In the genomic region with DNA sequence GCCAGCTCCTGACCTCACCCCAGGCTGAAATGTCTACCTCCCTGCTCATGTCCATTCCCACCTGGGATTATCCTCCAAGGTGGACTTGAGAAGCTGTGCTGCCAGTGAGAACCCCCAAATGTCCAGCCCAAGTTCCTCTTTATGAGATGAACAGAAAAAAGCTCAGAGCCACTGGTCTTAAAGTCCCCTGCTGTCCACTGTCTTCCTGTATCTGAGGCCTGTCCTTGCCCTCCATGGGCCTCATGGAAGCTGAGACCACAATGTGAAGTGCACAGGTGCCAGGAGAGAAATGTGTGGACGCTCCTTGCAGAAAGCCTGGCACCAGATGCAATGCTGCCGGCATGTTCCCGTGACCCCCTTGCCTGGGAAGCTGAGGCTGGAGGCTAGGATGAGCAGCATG, we compare ENCODE assay signal across 1 cellular context.
TF ChIP-seq lines count a peak whose summit lies in the region.

No MANE protein-coding gene starts in this region.

TF ChIP-seq in H1, 55 proteins besides CTCF, POLR2A, EP300 and RAD21:
- TF ChIP-seq SUZ12 (IDR thresholded peaks at IDR 0.05; ENCODE audit: low read length) = no peak
- TF ChIP-seq JUN (IDR thresholded peaks at IDR 0.05; ENCODE audit: low read depth, low read length) = no peak
- TF ChIP-seq PHF8 (conservative IDR thresholded peaks at IDR 0.05; ENCODE audit: low read depth, low read length) = no peak
- TF ChIP-seq CTBP2 (IDR thresholded peaks at IDR 0.05; ENCODE audit: borderline replicate concordance, insufficient read depth, insufficient read length, low read length) = no peak
- no peak for TF ChIP-seq NRF1 (IDR thresholded peaks at IDR 0.05; ENCODE audit: low read depth, low read length)
- TF ChIP-seq TCF12 (IDR thresholded peaks at IDR 0.05; ENCODE audit: low read depth, low read length) = no peak
- no peak for TF ChIP-seq TBP (IDR thresholded peaks at IDR 0.05; ENCODE audit: low read depth, low read length)
- TF ChIP-seq, protein P1, sequence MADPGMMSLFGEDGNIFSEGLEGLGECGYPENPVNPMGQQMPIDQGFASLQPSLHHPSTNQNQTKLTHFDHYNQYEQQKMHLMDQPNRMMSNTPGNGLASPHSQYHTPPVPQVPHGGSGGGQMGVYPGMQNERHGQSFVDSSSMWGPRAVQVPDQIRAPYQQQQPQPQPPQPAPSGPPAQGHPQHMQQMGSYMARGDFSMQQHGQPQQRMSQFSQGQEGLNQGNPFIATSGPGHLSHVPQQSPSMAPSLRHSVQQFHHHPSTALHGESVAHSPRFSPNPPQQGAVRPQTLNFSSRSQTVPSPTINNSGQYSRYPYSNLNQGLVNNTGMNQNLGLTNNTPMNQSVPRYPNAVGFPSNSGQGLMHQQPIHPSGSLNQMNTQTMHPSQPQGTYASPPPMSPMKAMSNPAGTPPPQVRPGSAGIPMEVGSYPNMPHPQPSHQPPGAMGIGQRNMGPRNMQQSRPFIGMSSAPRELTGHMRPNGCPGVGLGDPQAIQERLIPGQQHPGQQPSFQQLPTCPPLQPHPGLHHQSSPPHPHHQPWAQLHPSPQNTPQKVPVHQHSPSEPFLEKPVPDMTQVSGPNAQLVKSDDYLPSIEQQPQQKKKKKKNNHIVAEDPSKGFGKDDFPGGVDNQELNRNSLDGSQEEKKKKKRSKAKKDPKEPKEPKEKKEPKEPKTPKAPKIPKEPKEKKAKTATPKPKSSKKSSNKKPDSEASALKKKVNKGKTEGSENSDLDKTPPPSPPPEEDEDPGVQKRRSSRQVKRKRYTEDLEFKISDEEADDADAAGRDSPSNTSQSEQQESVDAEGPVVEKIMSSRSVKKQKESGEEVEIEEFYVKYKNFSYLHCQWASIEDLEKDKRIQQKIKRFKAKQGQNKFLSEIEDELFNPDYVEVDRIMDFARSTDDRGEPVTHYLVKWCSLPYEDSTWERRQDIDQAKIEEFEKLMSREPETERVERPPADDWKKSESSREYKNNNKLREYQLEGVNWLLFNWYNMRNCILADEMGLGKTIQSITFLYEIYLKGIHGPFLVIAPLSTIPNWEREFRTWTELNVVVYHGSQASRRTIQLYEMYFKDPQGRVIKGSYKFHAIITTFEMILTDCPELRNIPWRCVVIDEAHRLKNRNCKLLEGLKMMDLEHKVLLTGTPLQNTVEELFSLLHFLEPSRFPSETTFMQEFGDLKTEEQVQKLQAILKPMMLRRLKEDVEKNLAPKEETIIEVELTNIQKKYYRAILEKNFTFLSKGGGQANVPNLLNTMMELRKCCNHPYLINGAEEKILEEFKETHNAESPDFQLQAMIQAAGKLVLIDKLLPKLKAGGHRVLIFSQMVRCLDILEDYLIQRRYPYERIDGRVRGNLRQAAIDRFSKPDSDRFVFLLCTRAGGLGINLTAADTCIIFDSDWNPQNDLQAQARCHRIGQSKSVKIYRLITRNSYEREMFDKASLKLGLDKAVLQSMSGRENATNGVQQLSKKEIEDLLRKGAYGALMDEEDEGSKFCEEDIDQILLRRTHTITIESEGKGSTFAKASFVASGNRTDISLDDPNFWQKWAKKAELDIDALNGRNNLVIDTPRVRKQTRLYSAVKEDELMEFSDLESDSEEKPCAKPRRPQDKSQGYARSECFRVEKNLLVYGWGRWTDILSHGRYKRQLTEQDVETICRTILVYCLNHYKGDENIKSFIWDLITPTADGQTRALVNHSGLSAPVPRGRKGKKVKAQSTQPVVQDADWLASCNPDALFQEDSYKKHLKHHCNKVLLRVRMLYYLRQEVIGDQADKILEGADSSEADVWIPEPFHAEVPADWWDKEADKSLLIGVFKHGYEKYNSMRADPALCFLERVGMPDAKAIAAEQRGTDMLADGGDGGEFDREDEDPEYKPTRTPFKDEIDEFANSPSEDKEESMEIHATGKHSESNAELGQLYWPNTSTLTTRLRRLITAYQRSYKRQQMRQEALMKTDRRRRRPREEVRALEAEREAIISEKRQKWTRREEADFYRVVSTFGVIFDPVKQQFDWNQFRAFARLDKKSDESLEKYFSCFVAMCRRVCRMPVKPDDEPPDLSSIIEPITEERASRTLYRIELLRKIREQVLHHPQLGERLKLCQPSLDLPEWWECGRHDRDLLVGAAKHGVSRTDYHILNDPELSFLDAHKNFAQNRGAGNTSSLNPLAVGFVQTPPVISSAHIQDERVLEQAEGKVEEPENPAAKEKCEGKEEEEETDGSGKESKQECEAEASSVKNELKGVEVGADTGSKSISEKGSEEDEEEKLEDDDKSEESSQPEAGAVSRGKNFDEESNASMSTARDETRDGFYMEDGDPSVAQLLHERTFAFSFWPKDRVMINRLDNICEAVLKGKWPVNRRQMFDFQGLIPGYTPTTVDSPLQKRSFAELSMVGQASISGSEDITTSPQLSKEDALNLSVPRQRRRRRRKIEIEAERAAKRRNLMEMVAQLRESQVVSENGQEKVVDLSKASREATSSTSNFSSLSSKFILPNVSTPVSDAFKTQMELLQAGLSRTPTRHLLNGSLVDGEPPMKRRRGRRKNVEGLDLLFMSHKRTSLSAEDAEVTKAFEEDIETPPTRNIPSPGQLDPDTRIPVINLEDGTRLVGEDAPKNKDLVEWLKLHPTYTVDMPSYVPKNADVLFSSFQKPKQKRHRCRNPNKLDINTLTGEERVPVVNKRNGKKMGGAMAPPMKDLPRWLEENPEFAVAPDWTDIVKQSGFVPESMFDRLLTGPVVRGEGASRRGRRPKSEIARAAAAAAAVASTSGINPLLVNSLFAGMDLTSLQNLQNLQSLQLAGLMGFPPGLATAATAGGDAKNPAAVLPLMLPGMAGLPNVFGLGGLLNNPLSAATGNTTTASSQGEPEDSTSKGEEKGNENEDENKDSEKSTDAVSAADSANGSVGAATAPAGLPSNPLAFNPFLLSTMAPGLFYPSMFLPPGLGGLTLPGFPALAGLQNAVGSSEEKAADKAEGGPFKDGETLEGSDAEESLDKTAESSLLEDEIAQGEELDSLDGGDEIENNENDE (IDR thresholded peaks at IDR 0.05; ENCODE audit: insufficient replicate concordance, low read length) = no peak
- no peak for TF ChIP-seq SRF (IDR thresholded peaks at IDR 0.05; ENCODE audit: low read depth, low read length)
- no peak for TF ChIP-seq RNF2 (IDR thresholded peaks at IDR 0.05; ENCODE audit: borderline replicate concordance, low read depth, low read length, missing control alignments, poor library complexity, severe bottlenecking)
- no peak for TF ChIP-seq TAF1 (IDR thresholded peaks at IDR 0.05; ENCODE audit: low read depth, low read length)
- TF ChIP-seq CEBPB (IDR thresholded peaks at IDR 0.05; ENCODE audit: low read depth, low read length) = no peak
- no peak for TF ChIP-seq GTF2F1 (IDR thresholded peaks at IDR 0.05; ENCODE audit: borderline replicate concordance, low read depth, low read length)
- no peak for TF ChIP-seq HDAC6 (IDR thresholded peaks at IDR 0.05; ENCODE audit: low read depth, low read length)
- TF ChIP-seq FOSL1 (IDR thresholded peaks at IDR 0.05; ENCODE audit: insufficient read depth, low read depth, low read length) = no peak
- TF ChIP-seq CBX5 (IDR thresholded peaks at IDR 0.05; ENCODE audit: low read depth, low read length) = no peak
- TF ChIP-seq SP4 (IDR thresholded peaks at IDR 0.05; ENCODE audit: low read length) = no peak
- no peak for TF ChIP-seq BACH1 (IDR thresholded peaks at IDR 0.05; ENCODE audit: low read length)
- TF ChIP-seq SIX5 (IDR thresholded peaks at IDR 0.05; ENCODE audit: low read depth, low read length) = no peak
- TF ChIP-seq KDM4A (IDR thresholded peaks at IDR 0.05; ENCODE audit: low read depth, low read length, severe bottlenecking) = no peak
